In genomic region chr12:10190558-10191388, GRCh38 we compare ENCODE assay signal across 8 cellular contexts. TPM values are rescaled to one million over a fixed set of nuclear protein-coding genes. Genes with fewer than 3 reads are reported as not detected.
DNase-seq lines count a peak whose midpoint lies in the region; ATAC-seq and TF ChIP-seq lines count a peak whose summit lies in the region.

No MANE protein-coding gene starts in this region.

- H3K27ac ChIP-seq in RWPE2 (ENCODE audit: poor library complexity, severe bottlenecking) (no peak overlapping the region), psoas muscle (no peak overlapping the region)

- WGBS in psoas muscle, 3 donors: 47 to 53% (median 47%) methylated on average over 13 of the region's 13 CpGs

- peaks cover 4% of the 10 kb centered on the region for H3K4me1 ChIP-seq in RWPE2 (ENCODE audit: insufficient read depth, poor library complexity, severe bottlenecking)
- H3K4me1 ChIP-seq in psoas muscle: no peaks in the 10 kb centered on the region

- H3K9me3 ChIP-seq in RWPE2 (ENCODE audit: severe bottlenecking) (no peaks in the 10 kb centered on the region), psoas muscle (no peaks in the 10 kb centered on the region)

- H3K36me3 ChIP-seq in RWPE2 (ENCODE audit: low read depth): no peaks in the 10 kb centered on the region
- H3K36me3 ChIP-seq in psoas muscle (ENCODE audit: insufficient read depth in 1 of 2, low read depth in 1 of 2): no peaks in the 10 kb centered on the region

- H3K27me3 ChIP-seq in RWPE2 (ENCODE audit: insufficient read depth, poor library complexity, severe bottlenecking) (no peaks in the 10 kb centered on the region), psoas muscle (ENCODE audit: insufficient read depth in 3 of 3, low read length in 2 of 3) (no peaks in the 10 kb centered on the region)

- H3K4me3 ChIP-seq in RWPE2 (ENCODE audit: severe bottlenecking): no peak overlapping the region
- no peak overlapping the region for H3K4me3 ChIP-seq in psoas muscle

- DNase-seq in DMS53 treated with DMSO at 0.1 percent for 48 hours (lab: John Stamatoyannopoulos, UW; ENCODE audit: unreplicated experiment) (peak; percentile 92), HT-29 (ENCODE audit: low spot score) (peak; percentile 72), RWPE2 (ENCODE audit: low spot score) (no peak), head of caudate nucleus (peak; percentile 30 to 88 (median 74)), psoas muscle (peak; percentile 46 to 61)
- DNase-seq in activated naive CD4-positive, alpha-beta T cell treated with anti-CD3 and anti-CD28 coated beads, Interleukin-2, amount 50 U/mL, for 16 hours: peak; percentile 51

- TF ChIP-seq CTCF in RWPE2 (IDR thresholded peaks at IDR 0.05; ENCODE audit: poor library complexity, severe bottlenecking): peak; percentile 64
- TF ChIP-seq CTCF in psoas muscle (IDR thresholded peaks at IDR 0.05): peak; percentile 75

- ATAC-seq in GM19467 (IDR thresholded peaks at IDR 0.05; ENCODE audit: unreplicated experiment): peak; percentile 83
- ATAC-seq in RWPE2 (ENCODE audit: low read depth): peak; percentile 71
- peak; percentile 88 to 99 (median 94) for ATAC-seq in psoas muscle
- no peak for ATAC-seq in GM18873 (IDR thresholded peaks at IDR 0.05; ENCODE audit: low FRiP score, unreplicated experiment)

- intact Hi-C loops in head of caudate nucleus (cut with DNase I) (loop anchor here (2.0 kb wide), 1 partner anchor 38 kb away; no protein-coding TSS in a partner anchor), psoas muscle (cut with DNase I) (loop anchor here (1.0 to 10.0 kb wide), 3 partner anchors 36 to 156 kb away; partner anchors contain the start of gene CLEC9A (in 1 of the 2))

RNA-seq across cellular contexts. Expression of gene TMEM52B, which starts 11.9 kb away (rescaled TPM):
- total RNA-seq in HT-29 (2014; rRNA removed; shearing (Covaris generic)): not detected in 2 replicates
- not detected for total RNA-seq in psoas muscle
- polyA plus RNA-seq in psoas muscle: not detected

RNA-seq across cellular contexts. Expression of gene OLR1, which starts 18.8 kb away (rescaled TPM):
- total RNA-seq in HT-29 (2014; rRNA removed; shearing (Covaris generic)): not detected in 2 replicates
- total RNA-seq in psoas muscle: under 1 TPM in 2 of 4 donors, not detected in 2; 0.56 to 0.66 TPM
- polyA plus RNA-seq in psoas muscle: under 1 TPM in 2 of 3 donors, not detected in 1; 0.03 to 0.04 TPM

RNA-seq across cellular contexts. Expression of gene GABARAPL1, which starts 21.9 kb away (rescaled TPM):
- 7.9 and 17.4 TPM in 2 replicates for total RNA-seq in HT-29 (2014; rRNA removed; shearing (Covaris generic))
- 100 to 1,000 TPM; 124 to 255 (median 218) TPM for total RNA-seq in psoas muscle
- 100 to 1,000 TPM in 2 of 3 donors, 10 to 100 TPM in 1; 36.1 to 268 (median 194) TPM for polyA plus RNA-seq in psoas muscle
